25 cellular contexts compared by ENCODE assay signal in the genomic region with DNA sequence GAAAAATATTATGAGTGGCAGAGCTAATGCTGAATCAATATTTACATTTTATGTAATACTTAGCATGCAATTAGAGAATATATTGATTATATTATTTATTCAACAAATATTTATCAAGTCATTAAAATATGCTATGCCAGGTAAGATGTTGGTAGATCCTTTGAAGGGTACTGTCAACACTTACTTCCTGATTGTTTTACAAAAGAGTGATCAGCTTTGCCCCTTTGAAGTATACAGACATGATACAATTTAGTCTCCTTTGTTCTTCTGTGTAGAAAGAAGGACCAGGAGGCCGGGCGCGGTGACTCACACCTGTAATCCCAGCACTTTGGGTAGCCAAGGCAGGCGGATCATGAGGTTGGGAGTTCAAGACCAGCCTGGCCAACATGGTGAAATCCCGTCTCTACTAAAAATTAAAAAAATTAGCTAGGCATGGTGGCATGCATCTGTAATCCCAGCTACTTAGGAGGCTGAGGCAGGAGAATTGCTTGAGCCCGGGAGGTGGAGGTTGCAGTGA.
DNase-seq lines count a peak whose midpoint lies in the region; ATAC-seq, FAIRE-seq and TF ChIP-seq lines count a peak whose summit lies in the region.
"Had no signal": no experiment of that assay in that cellular context is flagged by ENCODE, and none has a peak within 500 bp of the region (broad histone marks: within the 10 kb centered on the region; RNA-seq: fewer than 3 reads in every experiment).

No MANE protein-coding gene starts in this region.

- H3K79me2 ChIP-seq in HepG2 (ENCODE audit: insufficient read depth, low read length): no peaks in the 10 kb centered on the region

- H3K4me1 Mint-ChIP-seq in activated CD4-positive, alpha-beta T cell treated with anti-CD3 and anti-CD28 coated beads, Interleukin-2, amount 10 ng/mL, durations not matched to agents 7 days and 5 days: no peaks in the 10 kb centered on the region
- H3K4me1 Mint-ChIP-seq: CD14-positive monocyte had no signal

- H3K4me1 ChIP-seq in HepG2 (ENCODE audit: insufficient read depth, low read length) (no peaks in the 10 kb centered on the region), right lobe of liver (no peaks in the 10 kb centered on the region), kidney (ENCODE audit: control insufficient read depth in 1 of 2, insufficient read depth in 1 of 2, low read depth in 1 of 2, low read length in 2 of 2) (no peaks in the 10 kb centered on the region)

- peaks cover 3% of the 10 kb centered on the region for H3K27me3 Mint-ChIP-seq in activated CD4-positive, alpha-beta T cell treated with anti-CD3 and anti-CD28 coated beads, Interleukin-2, amount 10 ng/mL, durations not matched to agents 7 days and 5 days

- TF ChIP-seq EP300 in HepG2 (IDR thresholded peaks at IDR 0.05; ENCODE audit: low read depth in 2 of 2, low read length in 2 of 2) (no peak), HepG2 (CRISPR knock-in tag; IDR thresholded peaks at IDR 0.05; ENCODE audit: borderline replicate concordance) (no peak)

- H3K36me3 ChIP-seq in HepG2 (replicated peaks in 1 of 2; ENCODE audit: control insufficient read depth in 1 of 2, insufficient read depth in 2 of 2, low read length in 2 of 2) (no peaks in the 10 kb centered on the region), right lobe of liver (no peaks in the 10 kb centered on the region), kidney (ENCODE audit: control insufficient read depth in 1 of 2, insufficient read depth in 2 of 2, low read length in 2 of 2) (no peaks in the 10 kb centered on the region)

- H3K4me2 ChIP-seq in HepG2 (ENCODE audit: low read depth, low read length): no peak overlapping the region
- H3K4me2 ChIP-seq: A549 had no signal

- peaks cover 2% of the 10 kb centered on the region for H3K9me3 Mint-ChIP-seq in activated CD4-positive, alpha-beta T cell treated with anti-CD3 and anti-CD28 coated beads, Interleukin-2, amount 10 ng/mL, durations not matched to agents 7 days and 5 days

- in situ Hi-C loops in HepG2 (cut with HindIII; ENCODE audit: extremely low pct_ligation_motif_present, low pct_unique_long_range_greater_than_20kb): no loop called here

- H3K27ac Mint-ChIP-seq in activated CD4-positive, alpha-beta T cell treated with anti-CD3 and anti-CD28 coated beads, Interleukin-2, amount 10 ng/mL, durations not matched to agents 7 days and 5 days: no peak overlapping the region
- H3K27ac Mint-ChIP-seq: B cell, CD14-positive monocyte had no signal

- TF ChIP-seq CTCF in HepG2 (CRISPR knock-in tag; IDR thresholded peaks at IDR 0.05) (no peak), right lobe of liver (IDR thresholded peaks at IDR 0.05) (no peak), kidney (IDR thresholded peaks at IDR 0.05; ENCODE audit: borderline replicate concordance, extremely low read depth, insufficient read depth) (no peak)

- H3K4me3 ChIP-seq in HepG2 (replicated peaks in 1 of 3; ENCODE audit: insufficient read depth in 1 of 3, low read depth in 2 of 3, low read length in 3 of 3) (no peak overlapping the region), right lobe of liver (no peak overlapping the region), kidney (ENCODE audit: low read length in 2 of 2) (no peak overlapping the region)
- H3K4me3 ChIP-seq: A549 had no signal

- WGBS in HepG2 (ENCODE audit: low lambda C conversion rate): 14% methylated on average over 6 of the region's 6 CpGs
- 90% methylated on average over 6 of the region's 6 CpGs for WGBS in right lobe of liver (ENCODE audit: insufficient coverage, low coverage, low lambda C conversion rate, missing lambda C conversion rate)

- H3K9ac ChIP-seq in HepG2 (ENCODE audit: insufficient read depth, low read depth, low read length) (no peak overlapping the region), kidney (ENCODE audit: low read length in 2 of 2) (no peak overlapping the region)

- POLR2A ChIA-PET in HepG2 (lab: Yijun Ruan, JAX): no interaction called here
- POLR2A ChIA-PET in activated CD4-positive, alpha-beta T cell treated with anti-CD3 and anti-CD28 coated beads, Interleukin-2, amount 10 ng/mL, durations not matched to agents 7 days and 5 days (lab: Charles Lee): no interaction called here

- intact Hi-C loops in HepG2 (cut with micrococcal nuclease; ENCODE audit: unreplicated experiment): no loop called here
- intact Hi-C loops in right lobe of liver (cut with DNase I): no loop called here
- intact Hi-C loops in kidney (cut with DNase I): no loop called here

- H4K20me1 ChIP-seq in HepG2 (ENCODE audit: insufficient read depth, low read length): no peaks in the 10 kb centered on the region

- no peak for FAIRE-seq in HepG2 (lab: Jason Lieb, UNC)
- FAIRE-seq in kidney (lab: Jason Lieb, UNC): no peak
- FAIRE-seq: G401.6, GM12892, GM19239 had no signal

- no peak for TF ChIP-seq RAD21 in HepG2 (CRISPR knock-in tag; IDR thresholded peaks at IDR 0.05)

- no peak overlapping the region for H2AFZ ChIP-seq in HepG2 (ENCODE audit: low read length)

- BruUV-seq in HepG2 (replicated peaks; lab: Mats Ljungman, UMichigan): no TSS peak

- CTCF ChIA-PET in HepG2 (lab: Yijun Ruan, JAX; ENCODE audit: low intra/inter-chr PET ratio, low total read pairs): no interaction called here
- CTCF ChIA-PET in activated CD4-positive, alpha-beta T cell treated with anti-CD3 and anti-CD28 coated beads, Interleukin-2, amount 10 ng/mL, durations not matched to agents 7 days and 5 days (lab: Charles Lee): interaction anchor here (0.7 kb wide), 1 partner anchor 1193 kb away, joined by 3 read pairs; no protein-coding TSS in a partner anchor

- ATAC-seq in HepG2 (no peak), right lobe of liver (no peak)
- ATAC-seq: A549, Panc1, SK-N-SH treated with all-trans-retinoic acid at 6 μM for 48 hours had no signal

- H3K9me3 ChIP-seq in HepG2 (ENCODE audit: low read length) (no peaks in the 10 kb centered on the region), right lobe of liver (no peaks in the 10 kb centered on the region), kidney (ENCODE audit: control insufficient read depth in 1 of 2, low read length in 2 of 2) (no peaks in the 10 kb centered on the region)
- H3K9me3 ChIP-seq: A549 had no signal

- TF ChIP-seq POLR2A in HepG2 (IDR thresholded peaks at IDR 0.05; ENCODE audit: insufficient read depth in 1 of 2, low read depth in 2 of 2, low read length in 2 of 2) (no peak), right lobe of liver (IDR thresholded peaks at IDR 0.05) (no peak)

- H3K36me3 Mint-ChIP-seq in activated CD4-positive, alpha-beta T cell treated with anti-CD3 and anti-CD28 coated beads, Interleukin-2, amount 10 ng/mL, durations not matched to agents 7 days and 5 days (ENCODE audit: low read depth): no peaks in the 10 kb centered on the region
- H3K36me3 Mint-ChIP-seq: CD14-positive monocyte had no signal

- no peaks in the 10 kb centered on the region; a peak in 1 of 5 replicates for H3K27me3 ChIP-seq in HepG2 (ENCODE audit: control insufficient read depth in 1 of 2, insufficient read depth in 2 of 2, low read length in 2 of 2)
- H3K27me3 ChIP-seq in right lobe of liver: no peaks in the 10 kb centered on the region

- H3K27ac ChIP-seq in HepG2 (ENCODE audit: extremely low read length, insufficient read depth, low read length): no peak overlapping the region
- no peak overlapping the region for H3K27ac ChIP-seq in right lobe of liver
- H3K27ac ChIP-seq in kidney (ENCODE audit: low read depth in 2 of 2, low read length in 2 of 2): no peak overlapping the region
- H3K27ac ChIP-seq: A549, HL-60 had no signal

- DNase-seq in HepG2 (ENCODE audit: low spot score): peak; percentile 8
- DNase-seq in right lobe of liver: no peak
- peak; percentile 31 for DNase-seq in NCI-H2029 treated with DMSO at 0.1 percent for 48 hours (lab: John Stamatoyannopoulos, UW)
- DNase-seq in kidney: peak; percentile 57
- no peak for DNase-seq in stimulated activated CD8-positive, alpha-beta memory T cell treated with anti-CD3 and anti-CD28 coated beads, Interleukin-4, amount 100 ng/mL, for 48 hours
- no peak for DNase-seq in NK-92 (lab: John Stamatoyannopoulos, UW; ENCODE audit: unreplicated experiment)
- no peak for DNase-seq in activated CD4-positive, alpha-beta T cell treated with anti-CD3 and anti-CD28 coated beads, Interleukin-2, amount 10 ng/mL, durations not matched to agents 7 days and 5 days
- DNase-seq: GOT3, HCEC 1CT, KG1, NCI-H1105, NCI-H187, NCI-H226, NCI-H524 treated with DMSO at 0.1 percent for 48 hours, SIG-M5, T-helper 1 cell had no signal

- no peak overlapping the region for H3K4me3 Mint-ChIP-seq in activated CD4-positive, alpha-beta T cell treated with anti-CD3 and anti-CD28 coated beads, Interleukin-2, amount 10 ng/mL, durations not matched to agents 7 days and 5 days
- H3K4me3 Mint-ChIP-seq: B cell, CD14-positive monocyte had no signal

TF ChIP-seq in HepG2, 621 proteins besides CTCF, POLR2A, EP300 and RAD21:
- TF ChIP-seq FOSL2 (CRISPR knock-in tag; IDR thresholded peaks at IDR 0.05): peak; percentile 52
- no peak for TF ChIP-seq ZNF451 (CRISPR knock-in tag; IDR thresholded peaks at IDR 0.05)
- TF ChIP-seq TBX3 (IDR thresholded peaks at IDR 0.05; ENCODE audit: borderline replicate concordance): peak; percentile 53; the same call in 1 of the 2 replicates

Comparison
In these comparisons a context has a peak if more than half of its experiments do, and no peak if none do; other contexts are left out.
1. DNase-seq: peak in HepG2 (single experiment), NCI-H2029 treated with DMSO at 0.1 percent for 48 hours (single experiment) and kidney (single experiment); none in right lobe of liver (0 of 3), stimulated activated CD8-positive, alpha-beta memory T cell treated with anti-CD3 and anti-CD28 coated beads, Interleukin-4, amount 100 ng/mL, for 48 hours (single experiment), NK-92 (single experiment) and activated CD4-positive, alpha-beta T cell treated with anti-CD3 and anti-CD28 coated beads, Interleukin-2, amount 10 ng/mL, durations not matched to agents 7 days and 5 days (single experiment).